In the genomic region with DNA sequence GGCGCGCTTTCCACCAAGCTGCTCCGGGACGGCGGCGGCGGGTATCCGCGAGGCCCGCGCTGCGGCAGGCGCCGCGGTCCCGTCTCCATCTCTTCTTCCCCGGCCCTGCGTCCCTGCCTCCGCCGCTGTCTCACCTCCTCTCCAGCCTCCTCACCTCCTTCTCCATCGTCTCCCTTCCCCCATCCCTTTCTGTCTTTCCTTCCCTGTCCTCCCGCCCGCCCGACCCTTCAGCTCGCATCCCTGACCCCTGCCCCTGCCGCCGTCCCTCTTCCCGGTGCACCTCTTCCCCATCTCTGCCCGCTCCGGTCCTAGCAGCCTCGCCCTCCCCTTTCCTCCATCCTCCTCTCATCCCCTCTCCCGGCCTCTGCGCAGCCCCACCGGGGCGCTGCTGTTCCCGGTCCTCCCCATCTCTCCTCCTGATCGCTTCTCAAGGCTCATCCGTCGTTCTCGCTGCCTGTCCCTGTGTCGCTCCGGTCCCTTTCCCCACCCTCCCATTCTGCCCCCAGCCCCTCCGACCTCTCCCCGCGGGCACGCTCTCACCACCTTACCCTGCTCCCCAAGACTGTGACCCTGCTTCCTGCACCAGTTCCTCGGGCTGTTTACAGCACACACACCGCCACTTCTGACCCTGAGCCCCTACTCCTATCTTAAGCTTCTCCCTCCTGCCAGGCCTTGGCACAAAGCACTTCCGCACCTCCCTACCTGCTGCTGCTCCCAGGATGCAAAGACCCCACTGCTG, we compare ENCODE assay signal across 1 cellular context.
TF ChIP-seq lines count a peak whose summit lies in the region.

No MANE protein-coding gene starts in this region.

TF ChIP-seq in IMR-90, 13 proteins besides CTCF, POLR2A, EP300 and RAD21:
- 0 out of 2 replicates have a peak, but pooled peaks have one; percentile 6 for TF ChIP-seq MAZ (IDR thresholded peaks at IDR 0.05; ENCODE audit: borderline replicate concordance, low read depth, low read length)
- TF ChIP-seq BHLHE40 (IDR thresholded peaks at IDR 0.05; ENCODE audit: low read depth, low read length), result no peak
